22 cellular contexts compared by ENCODE assay signal in the genomic region with DNA sequence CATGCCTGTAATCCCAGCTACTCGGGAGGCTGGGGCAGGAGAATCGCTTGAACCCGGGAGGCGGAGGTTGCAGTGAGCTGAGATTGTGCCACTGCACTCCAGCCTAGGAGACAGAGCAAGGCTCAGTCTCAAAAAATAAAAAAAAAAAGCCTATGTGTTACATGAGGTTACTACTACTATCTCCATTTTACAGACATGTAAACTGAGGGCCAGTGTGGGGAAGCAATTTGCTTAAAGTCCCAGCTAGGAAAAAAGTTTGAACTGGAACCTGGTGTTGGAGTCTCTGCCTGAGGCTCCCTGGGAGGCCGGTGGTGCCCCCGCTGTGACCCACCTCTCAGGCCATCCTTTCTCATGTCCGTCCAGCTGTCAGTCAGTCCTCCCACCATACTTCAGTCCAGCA. TPM values are rescaled to one million over a fixed set of nuclear protein-coding genes. Genes with fewer than 3 reads are reported as not detected.
A peak's percentile ranks its signal among the peaks of the same experiment; 100 is the strongest.
DNase-seq lines count a peak whose midpoint lies in the region; ATAC-seq, FAIRE-seq and TF ChIP-seq lines count a peak whose summit lies in the region.
"Had no signal": no experiment of that assay in that cellular context is flagged by ENCODE, and none has a peak within 500 bp of the region (broad histone marks: within the 10 kb centered on the region; RNA-seq: fewer than 3 reads in every experiment).

No MANE protein-coding gene starts in this region.

- intact Hi-C loops in HepG2 (cut with micrococcal nuclease; ENCODE audit: unreplicated experiment) (no loop called here), right lobe of liver (cut with DNase I) (no loop called here), esophagus muscularis mucosa (cut with DNase I) (no loop called here), mucosa of descending colon (cut with DNase I, micrococcal nuclease) (no loop called here)

- no peaks in the 10 kb centered on the region for H3K79me2 ChIP-seq in HepG2 (ENCODE audit: insufficient read depth, low read length)

- TF ChIP-seq CTCF in HepG2 (CRISPR knock-in tag; IDR thresholded peaks at IDR 0.05) (no peak), right lobe of liver (IDR thresholded peaks at IDR 0.05) (no peak), esophagus muscularis mucosa (IDR thresholded peaks at IDR 0.05) (no peak), mucosa of descending colon (IDR thresholded peaks at IDR 0.05) (no peak)

- ATAC-seq in HepG2 = no peak
- ATAC-seq in right lobe of liver = no peak
- ATAC-seq in T-helper 17 cell = no peak
- ATAC-seq in left lobe of liver = no peak
- ATAC-seq in mucosa of descending colon = no peak
- ATAC-seq in activated CD4-positive, CD25-positive, alpha-beta regulatory T cell treated with anti-CD3 and anti-CD28 coated beads, Interleukin-2, amount 50 U/mL, for 24 hours = no peak
- ATAC-seq: CD8-positive, alpha-beta T cell had no signal

- TF ChIP-seq EP300 in HepG2 (IDR thresholded peaks at IDR 0.05; ENCODE audit: low read depth in 2 of 2, low read length in 2 of 2) (no peak), HepG2 (CRISPR knock-in tag; IDR thresholded peaks at IDR 0.05; ENCODE audit: borderline replicate concordance) (no peak), esophagus muscularis mucosa (IDR thresholded peaks at IDR 0.05) (no peak)

- peaks cover 15% of the 10 kb centered on the region for H3K4me1 Mint-ChIP-seq in T-helper 17 cell

- no peaks in the 10 kb centered on the region for H4K20me1 ChIP-seq in HepG2 (ENCODE audit: insufficient read depth, low read length)

- H3K4me3 ChIP-seq in HepG2 (replicated peaks in 1 of 3; ENCODE audit: insufficient read depth in 1 of 3, low read depth in 2 of 3, low read length in 3 of 3) (no peak overlapping the region), right lobe of liver (no peak overlapping the region), esophagus muscularis mucosa (no peak overlapping the region), mucosa of descending colon (no peak overlapping the region)

- no peak overlapping the region for H3K4me3 Mint-ChIP-seq in T-helper 17 cell
- H3K4me3 Mint-ChIP-seq: CD8-positive, alpha-beta T cell; H9; IgD-negative memory B cell had no signal

- no peak overlapping the region for H2AFZ ChIP-seq in HepG2 (ENCODE audit: low read length)

- FAIRE-seq in HepG2 (lab: Jason Lieb, UNC) = no peak
- FAIRE-seq: GM19239, H1 had no signal

- H3K27me3 ChIP-seq in HepG2 (ENCODE audit: control insufficient read depth in 1 of 2, insufficient read depth in 2 of 2, low read length in 2 of 2) (peaks cover 0 to 3% of the 10 kb centered on the region in 2 experiments; a peak in 3 of 5 replicates), right lobe of liver (no peaks in the 10 kb centered on the region), esophagus muscularis mucosa (peaks cover 0 to 9% (median 0%) of the 10 kb centered on the region in 4 donors)

- peak overlapping the region; percentile 27 for H3K27ac Mint-ChIP-seq in T-helper 17 cell
- H3K27ac Mint-ChIP-seq: CD8-positive, alpha-beta T cell; H9; IgD-negative memory B cell had no signal

- H3K27ac ChIP-seq in HepG2 (ENCODE audit: extremely low read length, insufficient read depth, low read length) = no peak overlapping the region
- no peak overlapping the region for H3K27ac ChIP-seq in right lobe of liver
- H3K27ac ChIP-seq in esophagus muscularis mucosa (replicated peaks in 1 of 4) = no peak overlapping the region
- H3K27ac ChIP-seq: C4-2B had no signal

- TF ChIP-seq RAD21 in HepG2 (CRISPR knock-in tag; IDR thresholded peaks at IDR 0.05) = no peak

- CTCF ChIA-PET in HepG2 (lab: Yijun Ruan, JAX; ENCODE audit: low intra/inter-chr PET ratio, low total read pairs) = no interaction called here

- in situ Hi-C loops in HepG2 (cut with HindIII; ENCODE audit: extremely low pct_ligation_motif_present, low pct_unique_long_range_greater_than_20kb) = no loop called here

- no TSS peak for BruUV-seq in HepG2 (replicated peaks; lab: Mats Ljungman, UMichigan)

- H3K4me2 ChIP-seq in HepG2 (ENCODE audit: low read depth, low read length) = no peak overlapping the region

- POLR2A ChIA-PET in HepG2 (lab: Yijun Ruan, JAX) = no interaction called here

- H3K4me1 ChIP-seq in HepG2 (ENCODE audit: insufficient read depth, low read length) (peaks cover 73% of the 10 kb centered on the region), right lobe of liver (no peaks in the 10 kb centered on the region), esophagus muscularis mucosa (no peaks in the 10 kb centered on the region), mucosa of descending colon (ENCODE audit: low read depth) (peaks cover 32% of the 10 kb centered on the region)

- H3K9ac ChIP-seq in HepG2 (ENCODE audit: insufficient read depth, low read depth, low read length) = no peak overlapping the region

- no peaks in the 10 kb centered on the region for H3K36me3 ChIP-seq in HepG2 (replicated peaks in 1 of 2; ENCODE audit: control insufficient read depth in 1 of 2, insufficient read depth in 2 of 2, low read length in 2 of 2)
- H3K36me3 ChIP-seq in right lobe of liver = no peaks in the 10 kb centered on the region
- H3K36me3 ChIP-seq in esophagus muscularis mucosa = no peaks in the 10 kb centered on the region
- no peaks in the 10 kb centered on the region for H3K36me3 ChIP-seq in mucosa of descending colon (ENCODE audit: low read depth)

- peaks cover 7% of the 10 kb centered on the region for H3K36me3 Mint-ChIP-seq in T-helper 17 cell (ENCODE audit: low read depth)
- H3K36me3 Mint-ChIP-seq: CD8-positive, alpha-beta T cell; IgD-negative memory B cell had no signal

- WGBS in HepG2 (ENCODE audit: low lambda C conversion rate) = 75% methylated on average over 7 of the region's 7 CpGs
- WGBS in right lobe of liver (ENCODE audit: insufficient coverage, low coverage, low lambda C conversion rate, missing lambda C conversion rate) = 20% methylated on average over 1 of the region's 7 CpGs
- WGBS in esophagus muscularis mucosa = 91% methylated on average over 7 of the region's 7 CpGs

- TF ChIP-seq POLR2A in HepG2 (IDR thresholded peaks at IDR 0.05; ENCODE audit: insufficient read depth in 1 of 2, low read depth in 2 of 2, low read length in 2 of 2) (no peak), right lobe of liver (IDR thresholded peaks at IDR 0.05) (no peak), esophagus muscularis mucosa (IDR thresholded peaks at IDR 0.05; ENCODE audit: low read depth) (no peak)

- DNase-seq in HepG2 (ENCODE audit: low spot score) (no peak), right lobe of liver (no peak), T-helper 17 cell (no peak), left lobe of liver (ENCODE audit: low spot score) (peak; percentile 19), esophagus muscularis mucosa (ENCODE audit: extremely low spot score) (no peak), mucosa of descending colon (no peak)
- DNase-seq: ACHN; AML-193; CD8-positive, alpha-beta T cell; DMS 273 treated with DMSO at 0.1 percent for 48 hours; DMS53; DND-41; EL; H9 had no signal

- H3K27me3 Mint-ChIP-seq in T-helper 17 cell = peaks cover 14% of the 10 kb centered on the region

- no peaks in the 10 kb centered on the region for H3K9me3 ChIP-seq in HepG2 (ENCODE audit: low read length)
- no peaks in the 10 kb centered on the region for H3K9me3 ChIP-seq in right lobe of liver
- no peaks in the 10 kb centered on the region for H3K9me3 ChIP-seq in T-helper 17 cell (ENCODE audit: control insufficient read depth, low read length, poor library complexity, severe bottlenecking)
- no peaks in the 10 kb centered on the region for H3K9me3 ChIP-seq in esophagus muscularis mucosa
- no peaks in the 10 kb centered on the region for H3K9me3 ChIP-seq in mucosa of descending colon

RNA-seq across cellular contexts. Expression of gene SLC13A2, which starts 4.5 kb away (rescaled TPM):
- total RNA-seq in HepG2 (2016; rRNA removed; fragmentation: Illumina TruSeq; extraction: Trizol) (not detected in 2 replicates), right lobe of liver (under 1 TPM; 0.09 to 0.49 (median 0.24) TPM), T-helper 17 cell (not detected), left lobe of liver (0.55 TPM), esophagus muscularis mucosa (not detected), mucosa of descending colon (10 to 100 TPM; 14.9 to 87.0 (median 17.1) TPM)
- not detected in 2 replicates for total RNA-seq in HepG2 (2016; cell fraction: cytosol; rRNA removed; fragmentation: Illumina TruSeq; extraction: Trizol; ENCODE audit: low read depth)
- total RNA-seq in HepG2 (2016; cell fraction: insoluble cytoplasmic fraction; rRNA removed; fragmentation: Illumina TruSeq; extraction: Trizol) = not detected in 2 replicates
- not detected in 2 replicates for total RNA-seq in HepG2 (2016; cell fraction: membrane; rRNA removed; fragmentation: Illumina TruSeq; extraction: Trizol)
- not detected in 2 replicates for total RNA-seq in HepG2 (2016; cell fraction: nucleus; rRNA removed; fragmentation: Illumina TruSeq; extraction: Trizol)
- polyA plus RNA-seq in HepG2 (2011; rRNA removed) = 0.07 TPM in 1 of 2 replicates, not detected in the other
- polyA plus RNA-seq in HepG2 (2011; cell fraction: cytosol; rRNA removed) = not detected in 2 replicates
- not detected in 2 replicates for polyA plus RNA-seq in HepG2 (2011; cell fraction: nucleus; rRNA removed)
- polyA plus RNA-seq in HepG2 (2012) = not detected in 2 replicates
- not detected in 2 replicates for polyA plus RNA-seq in HepG2 (2016; cell fraction: cytosol; fragmentation: Illumina TruSeq; extraction: Trizol; ENCODE audit: low read depth)
- polyA plus RNA-seq in HepG2 (2016; cell fraction: insoluble cytoplasmic fraction; fragmentation: Illumina TruSeq; extraction: Trizol; ENCODE audit: low read depth) = not detected in 2 replicates
- polyA plus RNA-seq in HepG2 (2016; cell fraction: membrane; fragmentation: Illumina TruSeq; extraction: Trizol; ENCODE audit: low read depth) = not detected in 2 replicates
- polyA plus RNA-seq in HepG2 (2016; cell fraction: nucleus; fragmentation: Illumina TruSeq; extraction: Trizol; ENCODE audit: insufficient read depth, low read depth) = not detected in 2 replicates
- polyA minus RNA-seq in HepG2 (2011; rRNA and poly(A)+ RNA removed; ENCODE audit: low replicate concordance) = not detected in 2 replicates
- polyA minus RNA-seq in HepG2 (2011; cell fraction: cytosol; rRNA and poly(A)+ RNA removed) = not detected in 2 replicates
- not detected in 2 replicates for polyA minus RNA-seq in HepG2 (2011; cell fraction: nucleus; rRNA and poly(A)+ RNA removed)
- total RNA-seq: A172; CD8-positive, alpha-beta T cell; G401; H1; H9 had no signal
- polyA plus RNA-seq: BJ, H1, IgD-negative memory B cell had no signal

RNA-seq across cellular contexts. Expression of gene FOXN1, which starts 28.2 kb away (rescaled TPM):
- total RNA-seq in HepG2 (2016; rRNA removed; fragmentation: Illumina TruSeq; extraction: Trizol) (not detected in 2 replicates), right lobe of liver (not detected), T-helper 17 cell (not detected), left lobe of liver (not detected), esophagus muscularis mucosa (not detected), mucosa of descending colon (under 1 TPM in 2 of 3 donors, not detected in 1; 0.46 to 0.69 TPM)
- not detected in 2 replicates for total RNA-seq in HepG2 (2016; cell fraction: cytosol; rRNA removed; fragmentation: Illumina TruSeq; extraction: Trizol; ENCODE audit: low read depth)
- total RNA-seq in HepG2 (2016; cell fraction: insoluble cytoplasmic fraction; rRNA removed; fragmentation: Illumina TruSeq; extraction: Trizol) = not detected in 2 replicates
- not detected in 2 replicates for total RNA-seq in HepG2 (2016; cell fraction: membrane; rRNA removed; fragmentation: Illumina TruSeq; extraction: Trizol)
- total RNA-seq in HepG2 (2016; cell fraction: nucleus; rRNA removed; fragmentation: Illumina TruSeq; extraction: Trizol) = not detected in 2 replicates
- polyA plus RNA-seq in HepG2 (2011; rRNA removed) = 0.01 TPM in 1 of 2 replicates, not detected in the other
- not detected in 2 replicates for polyA plus RNA-seq in HepG2 (2011; cell fraction: cytosol; rRNA removed)
- 0.10 TPM in 1 of 2 replicates, not detected in the other for polyA plus RNA-seq in HepG2 (2011; cell fraction: nucleus; rRNA removed)
- polyA plus RNA-seq in HepG2 (2012) = 0.07 TPM in 1 of 2 replicates, not detected in the other
- polyA plus RNA-seq in HepG2 (2016; cell fraction: cytosol; fragmentation: Illumina TruSeq; extraction: Trizol; ENCODE audit: low read depth) = not detected in 2 replicates
- polyA plus RNA-seq in HepG2 (2016; cell fraction: insoluble cytoplasmic fraction; fragmentation: Illumina TruSeq; extraction: Trizol; ENCODE audit: low read depth) = not detected in 2 replicates
- polyA plus RNA-seq in HepG2 (2016; cell fraction: membrane; fragmentation: Illumina TruSeq; extraction: Trizol; ENCODE audit: low read depth) = not detected in 2 replicates
- polyA plus RNA-seq in HepG2 (2016; cell fraction: nucleus; fragmentation: Illumina TruSeq; extraction: Trizol; ENCODE audit: insufficient read depth, low read depth) = not detected in 2 replicates
- 0.30 TPM in 1 of 2 replicates, not detected in the other for polyA minus RNA-seq in HepG2 (2011; rRNA and poly(A)+ RNA removed; ENCODE audit: low replicate concordance)
- polyA minus RNA-seq in HepG2 (2011; cell fraction: cytosol; rRNA and poly(A)+ RNA removed) = not detected in 2 replicates
- polyA minus RNA-seq in HepG2 (2011; cell fraction: nucleus; rRNA and poly(A)+ RNA removed) = not detected in 2 replicates
- total RNA-seq: A172; CD8-positive, alpha-beta T cell; G401; H1; H9 had no signal
- polyA plus RNA-seq: BJ, H1, IgD-negative memory B cell had no signal

Comparison
In these comparisons a context has a peak if more than half of its experiments do, and no peak if none do; other contexts are left out.
1. RNA of gene SLC13A2, which starts 4.5 kb away (total RNA-seq): 14.9 to 87.0 TPM in mucosa of descending colon; 0.55 TPM in left lobe of liver (single experiment), 0.09 to 0.49 TPM in right lobe of liver, not detected in HepG2, not detected in T-helper 17 cell and not detected in esophagus muscularis mucosa; every median in the first group is over 10 times any median in the second.